25 cellular contexts compared by ENCODE assay signal in genomic region chr7:98848918-98849317, GRCh38. TPM values are rescaled to one million over a fixed set of nuclear protein-coding genes. Genes with fewer than 3 reads are reported as not detected.
"Had no signal": no experiment of that assay in that cellular context is flagged by ENCODE, and none has a peak within 500 bp of the region (broad histone marks: within the 10 kb centered on the region; RNA-seq: fewer than 3 reads in every experiment).

No MANE protein-coding gene starts in this region.

- H3K4me3 ChIP-seq: SJSA1, SK-N-MC had no signal

- H3K27ac ChIP-seq: HL-60, KMS-11, SJSA1, SK-N-MC had no signal

- H3K36me3 ChIP-seq: SJSA1 had no signal

- H3K9ac ChIP-seq: KMS-11 had no signal

- DNase-seq: Kasumi-1, MM.1S, NCI-H1092 treated with DMSO at 0.1 percent for 48 hours, NCI-H1436, NCI-H187, NCI-H2029, NCI-H2081 treated with DMSO at 0.1 percent for 48 hours, NCI-H2171, NCI-H226, NCI-H446, NCI-H510A, NCI-H524 treated with DMSO at 0.1 percent for 48 hours, NCI-H69, NCI-H774, PC-3, Right ventricle myocardium superior, SIG-M5, T-helper 1 cell, T-helper 17 cell had no signal

- FAIRE-seq: HTR-8/SVneo had no signal

- H3K4me2 ChIP-seq: KMS-11 had no signal

- H3K9me3 ChIP-seq: SJSA1 had no signal

- H3K27me3 ChIP-seq: SJSA1 had no signal

- ATAC-seq: Panc1, PC-3, T-helper 17 cell had no signal

RNA-seq across cellular contexts. Expression of gene TMEM130, which starts 20.9 kb away (rescaled TPM):
- total RNA-seq: PC-3, Right ventricle myocardium superior had no signal
